ENCODE assay signal across 18 cellular contexts in genomic region chr22:38208549-38209097, GRCh38. TPM values are rescaled to one million over a fixed set of nuclear protein-coding genes. Genes with fewer than 3 reads are reported as not detected.
DNase-seq lines count a peak whose midpoint lies in the region; ATAC-seq and TF ChIP-seq lines count a peak whose summit lies in the region.
"Had no signal": no experiment of that assay in that cellular context is flagged by ENCODE, and none has a peak within 500 bp of the region (broad histone marks: within the 10 kb centered on the region; RNA-seq: fewer than 3 reads in every experiment).

No MANE protein-coding gene starts in this region.

- H3K36me3 Mint-ChIP-seq in activated T-helper 17 cell treated with anti-CD3 and anti-CD28 coated beads, Interleukin-2, amount 50 U/mL, for 72 hours (ENCODE audit: low read depth): peaks cover 68% of the 10 kb centered on the region
- H3K36me3 Mint-ChIP-seq in immature natural killer cell: peaks cover 4 to 10% (median 5%) of the 10 kb centered on the region in 3 donors
- H3K36me3 Mint-ChIP-seq in stimulated activated naive B cell treated with anti-CD40 and anti-IgM and Interleukin-4, amounts not matched to agents 10 μg/mL and 1 μg/mL and 100 μg/mL, for 72 hours: peaks cover 7 to 17% of the 10 kb centered on the region in 2 donors

- H3K4me3 ChIP-seq in SK-N-SH (ENCODE audit: low read depth in 2 of 2, low read length in 1 of 2): no peak overlapping the region
- H3K4me3 ChIP-seq: GM23248 had no signal

- no peaks in the 10 kb centered on the region for H3K9me3 Mint-ChIP-seq in activated T-helper 17 cell treated with anti-CD3 and anti-CD28 coated beads, Interleukin-2, amount 50 U/mL, for 72 hours
- peaks cover 0 to 2% (median 0%) of the 10 kb centered on the region in 6 donors for H3K9me3 Mint-ChIP-seq in immature natural killer cell
- peaks cover 2 to 5% of the 10 kb centered on the region in 2 donors for H3K9me3 Mint-ChIP-seq in stimulated activated naive B cell treated with anti-CD40 and anti-IgM and Interleukin-4, amounts not matched to agents 10 μg/mL and 1 μg/mL and 100 μg/mL, for 72 hours

- no peak for TF ChIP-seq CTCF in SK-N-SH (IDR thresholded peaks at IDR 0.05)

- peaks cover 0 to 1% of the 10 kb centered on the region in 2 experiments; a peak in 1 of 4 replicates for H3K4me1 ChIP-seq in SK-N-SH (ENCODE audit: control insufficient read depth in 1 of 2, insufficient read depth in 2 of 2, low read depth in 1 of 2, low read length in 1 of 2)

- no peaks in the 10 kb centered on the region for H3K9me3 ChIP-seq in SK-N-SH
- H3K9me3 ChIP-seq: Caco-2 had no signal

- H4K20me1 ChIP-seq in SK-N-SH (ENCODE audit: insufficient read depth): peaks cover 18% of the 10 kb centered on the region

- DNase-seq in SK-N-SH: no peak
- peak in 1 of 3 donors; percentile 7 for DNase-seq in immature natural killer cell
- DNase-seq in stimulated activated naive B cell treated with anti-CD40 and anti-IgM and Interleukin-4, amounts not matched to agents 10 μg/mL and 1 μg/mL and 100 μg/mL, for 72 hours: no peak
- no peak for DNase-seq in T-helper 2 cell
- DNase-seq in germinal center (ENCODE audit: low spot score): no peak
- DNase-seq in NOMO-1 (lab: John Stamatoyannopoulos, UW; ENCODE audit: unreplicated experiment in 2 of 2): no peak
- DNase-seq: C1 segment of cervical spinal cord, Caco-2, DMS79, GM23248, MM.1S, NCI-H1417, NCI-H1930, NCI-H510A treated with DMSO at 0.1 percent for 48 hours, SHP77 treated with DMSO at 0.1 percent for 48 hours had no signal

- H3K79me2 ChIP-seq in SK-N-SH (ENCODE audit: insufficient read depth): peaks cover 58% of the 10 kb centered on the region

- H3K27me3 ChIP-seq in SK-N-SH (ENCODE audit: insufficient read depth): no peaks in the 10 kb centered on the region

- peak overlapping the region; percentile 21 for H3K4me3 Mint-ChIP-seq in activated T-helper 17 cell treated with anti-CD3 and anti-CD28 coated beads, Interleukin-2, amount 50 U/mL, for 72 hours
- peak overlapping the region in 1 of 5 donors; percentile 23 for H3K4me3 Mint-ChIP-seq in immature natural killer cell
- H3K4me3 Mint-ChIP-seq in stimulated activated naive B cell treated with anti-CD40 and anti-IgM and Interleukin-4, amounts not matched to agents 10 μg/mL and 1 μg/mL and 100 μg/mL, for 72 hours: no peak overlapping the region

- no peak overlapping the region for H2AFZ ChIP-seq in SK-N-SH (ENCODE audit: low read depth)
- H2AFZ ChIP-seq: GM23248 had no signal

- H3K4me1 Mint-ChIP-seq in activated T-helper 17 cell treated with anti-CD3 and anti-CD28 coated beads, Interleukin-2, amount 50 U/mL, for 72 hours: peaks cover 46% of the 10 kb centered on the region
- H3K4me1 Mint-ChIP-seq in immature natural killer cell: peaks cover 52 to 71% of the 10 kb centered on the region in 2 donors
- peaks cover 37 to 62% of the 10 kb centered on the region in 2 donors for H3K4me1 Mint-ChIP-seq in stimulated activated naive B cell treated with anti-CD40 and anti-IgM and Interleukin-4, amounts not matched to agents 10 μg/mL and 1 μg/mL and 100 μg/mL, for 72 hours

- H3F3A ChIP-seq in SK-N-SH (replicated peaks; ENCODE audit: insufficient read depth): no peaks in the 10 kb centered on the region

- TF ChIP-seq EP300 in SK-N-SH (IDR thresholded peaks at IDR 0.05; ENCODE audit: borderline replicate concordance in 1 of 2, low read depth in 1 of 2, low read length in 1 of 2): no peak

- H3K27ac ChIP-seq in SK-N-SH (ENCODE audit: low read depth in 2 of 2, low read length in 1 of 2): no peak overlapping the region
- H3K27ac ChIP-seq: 22Rv1, GM23248 had no signal

- POLR2A ChIA-PET in SK-N-SH (lab: Yijun Ruan, JAX): no interaction called here

- no peak for TF ChIP-seq RAD21 in SK-N-SH (IDR thresholded peaks at IDR 0.05; ENCODE audit: low read length)

- peak overlapping the region; percentile 68 for H3K27ac Mint-ChIP-seq in activated T-helper 17 cell treated with anti-CD3 and anti-CD28 coated beads, Interleukin-2, amount 50 U/mL, for 72 hours
- H3K27ac Mint-ChIP-seq in immature natural killer cell: peak overlapping the region in 4 of 6 donors; percentile 12 to 53 (median 36)
- peak overlapping the region; percentile 56 for H3K27ac Mint-ChIP-seq in stimulated activated naive B cell treated with anti-CD40 and anti-IgM and Interleukin-4, amounts not matched to agents 10 μg/mL and 1 μg/mL and 100 μg/mL, for 72 hours

- H3K27me3 Mint-ChIP-seq in activated T-helper 17 cell treated with anti-CD3 and anti-CD28 coated beads, Interleukin-2, amount 50 U/mL, for 72 hours: no peaks in the 10 kb centered on the region
- H3K27me3 Mint-ChIP-seq in immature natural killer cell (ENCODE audit: low read depth in 3 of 3): peaks cover 47 to 50% (median 50%) of the 10 kb centered on the region in 3 donors
- no peaks in the 10 kb centered on the region for H3K27me3 Mint-ChIP-seq in stimulated activated naive B cell treated with anti-CD40 and anti-IgM and Interleukin-4, amounts not matched to agents 10 μg/mL and 1 μg/mL and 100 μg/mL, for 72 hours

- H3K9ac ChIP-seq in SK-N-SH: no peak overlapping the region
- H3K9ac ChIP-seq: GM23248 had no signal

- H3K36me3 ChIP-seq in SK-N-SH (replicated peaks in 1 of 2; ENCODE audit: control insufficient read depth in 1 of 2, insufficient read depth in 2 of 2, low read length in 1 of 2): no peaks in the 10 kb centered on the region

- no peak for ATAC-seq in SK-N-SH treated with all-trans-retinoic acid at 6 μM for 48 hours
- no peak for ATAC-seq in activated T-helper 17 cell treated with anti-CD3 and anti-CD28 coated beads, Interleukin-2, amount 50 U/mL, for 72 hours (replicated peaks)
- no peak for ATAC-seq in stimulated activated naive B cell treated with anti-CD40 and anti-IgM and Interleukin-4, amounts not matched to agents 10 μg/mL and 1 μg/mL and 100 μg/mL, for 72 hours (replicated peaks)

- CTCF ChIA-PET in SK-N-SH (lab: Yijun Ruan, JAX): no interaction called here

- 96% methylated on average over 5 of the region's 6 CpGs for WGBS in SK-N-SH (ENCODE audit: low lambda C conversion rate)

- H3K9me2 ChIP-seq in SK-N-SH: no peaks in the 10 kb centered on the region

- no peak overlapping the region for H3K4me2 ChIP-seq in SK-N-SH

TF ChIP-seq in SK-N-SH treated with all-trans-retinoic acid at 6 μM for 48 hours, 23 proteins besides CTCF, POLR2A, EP300 and RAD21:
- TF ChIP-seq ZFP3 (CRISPR knock-in tag; IDR thresholded peaks at IDR 0.05) (peak; percentile 86), CSRNP3 (CRISPR knock-in tag; IDR thresholded peaks at IDR 0.05) (no peak)

TF ChIP-seq in SK-N-SH, 30 proteins besides CTCF, POLR2A, EP300 and RAD21 (continues in another document):
- TF ChIP-seq SIN3A (IDR thresholded peaks at IDR 0.05; ENCODE audit: borderline replicate concordance, low read depth, low read length) (no peak), RFX5 (IDR thresholded peaks at IDR 0.05; ENCODE audit: low read length) (no peak), GABPA (IDR thresholded peaks at IDR 0.05; ENCODE audit: low read depth) (no peak), RCOR1 (IDR thresholded peaks at IDR 0.05; ENCODE audit: low read length) (no peak), JUND (IDR thresholded peaks at IDR 0.05) (no peak), FOXM1 (IDR thresholded peaks at IDR 0.05; ENCODE audit: low read depth) (no peak), PBX3 (IDR thresholded peaks at IDR 0.05) (no peak), USF1 (IDR thresholded peaks at IDR 0.05; ENCODE audit: borderline replicate concordance, low read depth) (no peak), TAF1 (IDR thresholded peaks at IDR 0.05; ENCODE audit: borderline replicate concordance, low read depth, low read length) (no peak), IRF3 (IDR thresholded peaks at IDR 0.05; ENCODE audit: low read depth, low read length) (no peak), RXRA (IDR thresholded peaks at IDR 0.05; ENCODE audit: borderline replicate concordance, low read depth) (no peak), GATA2 (CRISPR knock-in tag; IDR thresholded peaks at IDR 0.05) (no peak)

RNA-seq across cellular contexts. Expression of gene MAFF, which starts 6.8 kb away (rescaled TPM):
- polyA plus RNA-seq in SK-N-SH (2012; rRNA removed) (7.9 and 8.2 TPM in 2 replicates), immature natural killer cell (10 to 100 TPM in 2 of 3 donors, 1 to 10 TPM in 1; 8.1 to 20.8 (median 15.2) TPM)
- polyA plus RNA-seq in SK-N-SH (2012; cell fraction: cytosol; rRNA removed): 7.0 and 7.4 TPM in 2 replicates
- 9.6 and 10.1 TPM in 2 replicates for polyA plus RNA-seq in SK-N-SH (2012; cell fraction: nucleus; rRNA removed)
- total RNA-seq in activated T-helper 17 cell treated with anti-CD3 and anti-CD28 coated beads, Interleukin-2, amount 50 U/mL, for 72 hours: 10 to 100 TPM; 15.7 to 58.8 TPM

RNA-seq across cellular contexts. Expression of gene PLA2G6, which starts 27.0 kb away (rescaled TPM):
- polyA plus RNA-seq in SK-N-SH (2012; rRNA removed) (10.5 and 14.5 TPM in 2 replicates), immature natural killer cell (10 to 100 TPM in 1 of 3 donors, 1 to 10 TPM in 2; 3.3 to 11.4 (median 4.2) TPM)
- polyA plus RNA-seq in SK-N-SH (2012; cell fraction: cytosol; rRNA removed): 1.7 and 2.8 TPM in 2 replicates
- polyA plus RNA-seq in SK-N-SH (2012; cell fraction: nucleus; rRNA removed): 89.3 and 95.1 TPM in 2 replicates
- 10 to 100 TPM; 36.6 to 90.7 TPM for total RNA-seq in activated T-helper 17 cell treated with anti-CD3 and anti-CD28 coated beads, Interleukin-2, amount 50 U/mL, for 72 hours
